Comparison of ENCODE assay signal across 8 cellular contexts in genomic region chr10:128011059-128011979, GRCh38.
DNase-seq lines count a peak whose midpoint lies in the region; ATAC-seq and TF ChIP-seq lines count a peak whose summit lies in the region.

No MANE protein-coding gene starts in this region.

- peak; percentile 85 for ATAC-seq in HG02852 (IDR thresholded peaks at IDR 0.05; ENCODE audit: unreplicated experiment)
- peak; percentile 99 for ATAC-seq in left lobe of liver

- TF ChIP-seq CTCF in GM13976 (IDR thresholded peaks at IDR 0.05; ENCODE audit: borderline replicate concordance, control extremely low read depth, extremely low read depth, insufficient read depth, missing control alignments): peak; percentile 98

- DNase-seq in A172 (ENCODE audit: low spot score) (peak; percentile 45), GM13976 (ENCODE audit: low spot score) (peak; percentile 93), NCI-H2107 treated with DMSO at 0.1 percent for 48 hours (lab: John Stamatoyannopoulos, UW; ENCODE audit: unreplicated experiment) (peak; percentile 1), left lobe of liver (ENCODE audit: low spot score) (peak; percentile 86)
- peak; percentile 73 for DNase-seq in activated CD4-positive, CD25-positive, alpha-beta regulatory T cell treated with anti-CD3 and anti-CD28 coated beads, Interleukin-2, amount 50 U/mL, for 16 hours (ENCODE audit: low read depth, low spot score)
- peak; percentile 80 for DNase-seq in central memory CD4-positive, alpha-beta T cell
- peak; percentile 90 for DNase-seq in stimulated activated CD4-positive, alpha-beta T cell treated with anti-CD3 and anti-CD28 coated beads, Interleukin-4, amount 100 ng/mL, for 24 hours

- in situ Hi-C loops in GM13976 (cut with MboI; ENCODE audit: low sequenced_read_pairs, unreplicated experiment): no loop called here

Comparison
In these comparisons a context has a peak if more than half of its experiments do, and no peak if none do; other contexts are left out.
1. Peak in every context shown above with its lines: DNase-seq and ATAC-seq.
2. DNase-seq: peak in every context shown above with its lines; median percentile 93 in GM13976; 90 in stimulated activated CD4-positive, alpha-beta T cell treated with anti-CD3 and anti-CD28 coated beads, Interleukin-4, amount 100 ng/mL, for 24 hours; 86 in left lobe of liver; 80 in central memory CD4-positive, alpha-beta T cell; 73 in activated CD4-positive, CD25-positive, alpha-beta regulatory T cell treated with anti-CD3 and anti-CD28 coated beads, Interleukin-2, amount 50 U/mL, for 16 hours; 45 in A172; 1 in NCI-H2107 treated with DMSO at 0.1 percent for 48 hours.